1 cellular context compared by ENCODE assay signal in the genomic region with DNA sequence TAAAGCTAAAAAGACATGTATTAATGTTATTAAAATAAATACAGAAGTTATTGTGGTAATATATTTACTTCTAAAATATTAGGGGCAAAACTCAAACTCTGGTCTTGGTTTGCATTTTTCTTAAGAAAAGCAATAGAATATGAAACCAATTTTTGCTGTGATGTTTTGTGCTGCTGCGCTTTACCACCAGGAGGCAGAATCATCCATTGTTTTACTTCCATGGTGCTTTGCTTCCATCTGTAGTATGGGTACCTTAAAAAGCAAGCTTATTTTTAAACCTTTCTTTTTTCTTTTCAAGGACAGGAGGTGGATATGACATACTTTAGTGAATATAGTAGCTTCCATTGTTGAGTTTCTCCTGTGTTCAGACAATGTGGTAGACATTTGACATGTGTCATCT.
TF ChIP-seq lines count a peak whose summit lies in the region.

No MANE protein-coding gene starts in this region.

TF ChIP-seq in HepG2, 621 proteins besides CTCF, POLR2A, EP300 and RAD21 (continued from another document):
- TF ChIP-seq STAG1 (CRISPR knock-in tag; IDR thresholded peaks at IDR 0.05) (peak; percentile 27; the same call in 1 of the 2 replicates), NR2F1 (CRISPR knock-in tag; IDR thresholded peaks at IDR 0.05) (no peak), KDM2A (CRISPR knock-in tag; IDR thresholded peaks at IDR 0.05; ENCODE audit: borderline replicate concordance, low read depth) (no peak)
